ENCODE assay signal across 8 cellular contexts in genomic region chr6:8131265-8131897, GRCh38. TPM values are rescaled to one million over a fixed set of nuclear protein-coding genes. Genes with fewer than 3 reads are reported as not detected.
A peak's percentile ranks its signal among the peaks of the same experiment; 100 is the strongest.
DNase-seq lines count a peak whose midpoint lies in the region; ATAC-seq and TF ChIP-seq lines count a peak whose summit lies in the region.

No MANE protein-coding gene starts in this region.

- ATAC-seq in HG03103 (IDR thresholded peaks at IDR 0.05; ENCODE audit: low read depth, unreplicated experiment) (peak; percentile 78), esophagus mucosa (peak; percentile 72), aorta (ENCODE audit: low FRiP score) (peak; percentile 48)

- H3K27ac Mint-ChIP-seq in nephron progenitor cell, result no peak overlapping the region

- no peaks in the 10 kb centered on the region for H3K9me3 Mint-ChIP-seq in nephron progenitor cell

- intact Hi-C loops in aorta (cut with DNase I), result loop anchor here (1.0 to 2.0 kb wide), 2 partner anchors 87 to 88 kb away; no protein-coding TSS in a partner anchor

- CTCF ChIA-PET in AG04449 (lab: Yijun Ruan, JAX), result interaction anchor here (0.8 to 12.6 kb wide), 44 partner anchors 9 to 330 kb away, joined by 3 to 768 read pairs (median 4); no protein-coding TSS in a partner anchor

- H3K36me3 Mint-ChIP-seq in nephron progenitor cell (ENCODE audit: low read depth), result no peaks in the 10 kb centered on the region

- H3K27me3 ChIP-seq in aorta (ENCODE audit: control insufficient read depth in 1 of 2, insufficient read depth in 2 of 2, low read length in 1 of 2), result no peaks in the 10 kb centered on the region

- no peak overlapping the region for H3K27ac ChIP-seq in aorta (ENCODE audit: low read depth in 1 of 2, low read length in 2 of 2)

- TF ChIP-seq CTCF in AG04449 (IDR thresholded peaks at IDR 0.05; ENCODE audit: insufficient read depth, low read length, missing control alignments) (peak; percentile 64), GM12875 (IDR thresholded peaks at IDR 0.05; ENCODE audit: borderline replicate concordance, insufficient read depth, low read depth, low read length) (peak; percentile 30; the same call in 1 of the 2 replicates), nephron progenitor cell (IDR thresholded peaks at IDR 0.05) (peak; percentile 66)

- no peak overlapping the region for H3K4me3 Mint-ChIP-seq in nephron progenitor cell

- H3K4me1 ChIP-seq in aorta (ENCODE audit: control insufficient read depth in 1 of 2, insufficient read depth in 2 of 2, low read length in 2 of 2), result no peaks in the 10 kb centered on the region

- H3K4me1 Mint-ChIP-seq in nephron progenitor cell, result peaks cover 8% of the 10 kb centered on the region

- H3K9me3 ChIP-seq in aorta (ENCODE audit: control insufficient read depth, low read length), result no peaks in the 10 kb centered on the region

- no peaks in the 10 kb centered on the region for H3K36me3 ChIP-seq in aorta (ENCODE audit: control insufficient read depth in 1 of 2, insufficient read depth in 2 of 2, low read length in 1 of 2)

- DNase-seq in AG04449 (ENCODE audit: low read depth, low spot score) (no peak), NCI-H2227 treated with DMSO at 0.1 percent for 48 hours (lab: John Stamatoyannopoulos, UW) (peak; percentile 75), nephron progenitor cell (peak; percentile 71), aorta (peak in 1 of 2 donors; percentile 49)
- peak; percentile 9 to 12 for DNase-seq in activated CD4-positive, alpha-beta T cell treated with anti-CD3 and anti-CD28 coated beads, Interleukin-2, amount 50 U/mL, for 4 hours

- H3K4me3 ChIP-seq in AG04449 (ENCODE audit: low read depth, low read length) (no peak overlapping the region), GM12875 (ENCODE audit: low read depth, low read length) (no peak overlapping the region), aorta (ENCODE audit: low read length in 2 of 2) (no peak overlapping the region)

- POLR2A ChIA-PET in AG04449 (lab: Yijun Ruan, JAX), result interaction anchor here (0.5 to 1.7 kb wide), 4 partner anchors 36 to 90 kb away, joined by 3 to 5 read pairs (median 3); no protein-coding TSS in a partner anchor

- 30 to 33% methylated on average over 13 of the region's 13 CpGs for WGBS in aorta, 2 donors

- peaks cover 19% of the 10 kb centered on the region for H3K27me3 Mint-ChIP-seq in nephron progenitor cell (ENCODE audit: low read depth, poor library complexity)

RNA-seq across cellular contexts. Expression of gene EEF1E1, which starts 29.0 kb away (rescaled TPM):
- total RNA-seq in esophagus mucosa (21.4 TPM), aorta (10 to 100 TPM; 17.1 to 17.9 TPM)
- 10 to 100 TPM; 23.2 to 39.3 TPM for polyA plus RNA-seq in aorta
